ENCODE assay signal across 8 cellular contexts in the genomic region with DNA sequence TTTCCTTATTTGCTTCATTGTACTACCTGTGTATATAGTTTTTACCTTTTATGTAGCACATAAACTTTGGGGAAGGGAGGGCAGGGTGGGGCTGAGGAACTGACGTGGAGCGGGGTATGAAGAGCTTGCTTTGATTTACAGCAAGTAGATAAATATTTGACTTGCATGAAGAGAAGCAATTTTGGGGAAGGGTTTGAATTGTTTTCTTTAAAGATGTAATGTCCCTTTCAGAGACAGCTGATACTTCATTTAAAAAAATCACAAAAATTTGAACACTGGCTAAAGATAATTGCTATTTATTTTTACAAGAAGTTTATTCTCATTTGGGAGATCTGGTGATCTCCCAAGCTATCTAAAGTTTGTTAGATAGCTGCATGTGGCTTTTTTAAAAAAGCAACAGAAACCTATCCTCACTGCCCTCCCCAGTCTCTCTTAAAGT. TPM values are rescaled to one million over a fixed set of nuclear protein-coding genes. Genes with fewer than 3 reads are reported as not detected.
DNase-seq lines count a peak whose midpoint lies in the region; ATAC-seq and TF ChIP-seq lines count a peak whose summit lies in the region.

No MANE protein-coding gene starts in this region.

- H3K9me3 ChIP-seq in transverse colon, result no peaks in the 10 kb centered on the region

- no peaks in the 10 kb centered on the region for H3K27me3 ChIP-seq in transverse colon

- no peaks in the 10 kb centered on the region for H3K9me3 Mint-ChIP-seq in activated naive CD4-positive, alpha-beta T cell treated with anti-CD3 and anti-CD28 coated beads, Interleukin-2, amount 10 ng/mL, durations not matched to agents 7 days and 5 days

- no peak for TF ChIP-seq EP300 in transverse colon (IDR thresholded peaks at IDR 0.05; ENCODE audit: low read depth)

- intact Hi-C loops in transverse colon (cut with DNase I; ENCODE audit: low total_unique reads), result no loop called here

- peak overlapping the region; percentile 97 for H3K27ac Mint-ChIP-seq in activated naive CD4-positive, alpha-beta T cell treated with anti-CD3 and anti-CD28 coated beads, Interleukin-2, amount 10 ng/mL, durations not matched to agents 7 days and 5 days

- in situ Hi-C loops in transverse colon (cut with MboI; ENCODE audit: low pct_ligation_motif_present in 1 of 4, low pct_unique_long_range_greater_than_20kb in 1 of 4, low sequenced_read_pairs in 3 of 4), result loop anchor here in 1 of 4 donors (25.0 kb wide), 1 partner anchor 334 kb away; no protein-coding TSS in a partner anchor

- no peak for TF ChIP-seq CTCF in fibroblast of villous mesenchyme (IDR thresholded peaks at IDR 0.05; ENCODE audit: insufficient read depth, low read depth, low read length)
- TF ChIP-seq CTCF in transverse colon (IDR thresholded peaks at IDR 0.05), result no peak

- peaks cover 4 to 42% (median 40%) of the 10 kb centered on the region in 4 donors for H3K4me1 ChIP-seq in transverse colon

- H3K27ac ChIP-seq in transverse colon, result peak overlapping the region; percentile 99 to 100 (median 100)

- peaks cover 0 to 13% (median 4%) of the 10 kb centered on the region in 4 donors for H3K36me3 ChIP-seq in transverse colon

- TF ChIP-seq POLR2A in transverse colon (IDR thresholded peaks at IDR 0.05), result no peak

- peaks cover 21% of the 10 kb centered on the region for H3K27me3 Mint-ChIP-seq in activated naive CD4-positive, alpha-beta T cell treated with anti-CD3 and anti-CD28 coated beads, Interleukin-2, amount 10 ng/mL, durations not matched to agents 7 days and 5 days

- peak; percentile 55 for DNase-seq in activated naive CD4-positive, alpha-beta T cell treated with anti-CD3 and anti-CD28 coated beads, Interleukin-2, amount 10 ng/mL, durations not matched to agents 7 days and 5 days
- no peak for DNase-seq in activated naive CD4-positive, alpha-beta T cell treated with anti-CD3 and anti-CD28 coated beads, Interleukin-2, amount 50 U/mL, for 16 hours
- DNase-seq in SW480 (ENCODE audit: low spot score), result peak; percentile 48
- DNase-seq in fibroblast of villous mesenchyme (ENCODE audit: low read depth), result peak; percentile 33
- peak; percentile 54 for DNase-seq in transverse colon
- DNase-seq in 8988T, result no peak

- H3K4me1 Mint-ChIP-seq in activated naive CD4-positive, alpha-beta T cell treated with anti-CD3 and anti-CD28 coated beads, Interleukin-2, amount 10 ng/mL, durations not matched to agents 7 days and 5 days, result peaks cover 7% of the 10 kb centered on the region

- H3K4me3 ChIP-seq in fibroblast of villous mesenchyme (ENCODE audit: low read depth, low read length), result peak overlapping the region; percentile 94
- H3K4me3 ChIP-seq in transverse colon, result peak overlapping the region in 2 of 4 donors; percentile 7 to 99

- WGBS in transverse colon (ENCODE audit: low coverage in 1 of 2), 2 donors, result 0 to 23% methylated on average over 2 of the region's 2 CpGs

- no peak for ATAC-seq in HG03135 (IDR thresholded peaks at IDR 0.05; ENCODE audit: unreplicated experiment)
- no peak for ATAC-seq in GM18907 (IDR thresholded peaks at IDR 0.05; ENCODE audit: unreplicated experiment)

- CTCF ChIA-PET in activated naive CD4-positive, alpha-beta T cell treated with anti-CD3 and anti-CD28 coated beads, Interleukin-2, amount 10 ng/mL, durations not matched to agents 7 days and 5 days (lab: Charles Lee), result no interaction called here

- H3K36me3 Mint-ChIP-seq in activated naive CD4-positive, alpha-beta T cell treated with anti-CD3 and anti-CD28 coated beads, Interleukin-2, amount 10 ng/mL, durations not matched to agents 7 days and 5 days, result peaks cover 66% of the 10 kb centered on the region

- peak overlapping the region; percentile 98 for H3K4me3 Mint-ChIP-seq in activated naive CD4-positive, alpha-beta T cell treated with anti-CD3 and anti-CD28 coated beads, Interleukin-2, amount 10 ng/mL, durations not matched to agents 7 days and 5 days

RNA-seq across cellular contexts. Expression of a gene that starts 4.1 kb away (rescaled TPM):
- total RNA-seq in fibroblast of villous mesenchyme (53.1 and 56.6 TPM in 2 replicates), transverse colon (10 to 100 TPM; 14.1 to 58.3 (median 54.1) TPM)

RNA-seq across cellular contexts. Expression of a gene that starts 25.3 kb away (rescaled TPM):
- total RNA-seq in fibroblast of villous mesenchyme (under 0.01 and 0.32 TPM in 2 replicates), transverse colon (not detected)

Comparison
In these comparisons a context has a peak if more than half of its experiments do, and no peak if none do; other contexts are left out.
1. DNase-seq: peak in activated naive CD4-positive, alpha-beta T cell treated with anti-CD3 and anti-CD28 coated beads, Interleukin-2, amount 10 ng/mL, durations not matched to agents 7 days and 5 days (single experiment), SW480 (single experiment), fibroblast of villous mesenchyme (single experiment) and transverse colon (single experiment); none in activated naive CD4-positive, alpha-beta T cell treated with anti-CD3 and anti-CD28 coated beads, Interleukin-2, amount 50 U/mL, for 16 hours (single experiment) and 8988T (single experiment).